In the genomic region with DNA sequence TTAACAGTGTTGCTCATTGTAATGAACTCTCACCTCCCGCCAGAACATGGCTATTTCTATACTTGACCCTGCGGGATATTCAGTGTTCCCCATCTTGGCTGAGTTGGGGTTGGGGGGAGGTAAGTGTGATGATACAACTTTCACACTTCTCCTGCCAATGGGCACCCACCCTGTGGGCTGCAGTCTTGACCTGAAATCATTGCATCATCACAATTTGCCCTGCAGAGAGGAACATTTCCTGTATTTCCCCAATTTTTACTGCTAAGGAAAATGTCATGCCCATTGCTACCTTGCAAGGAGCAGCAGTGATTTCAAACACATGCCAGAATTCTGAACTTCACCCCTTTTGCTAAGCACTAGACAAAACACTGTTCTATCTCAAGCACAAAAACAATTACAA, we compare ENCODE assay signal across 26 cellular contexts.
"Had no signal": no experiment of that assay in that cellular context is flagged by ENCODE, and none has a peak within 500 bp of the region (broad histone marks: within the 10 kb centered on the region; RNA-seq: fewer than 3 reads in every experiment).

No MANE protein-coding gene starts in this region.

- DNase-seq: activated CD4-positive, alpha-beta memory T cell treated with anti-CD3 and anti-CD28 coated beads for 36 hours; activated CD4-positive, alpha-beta T cell treated with anti-CD3 and anti-CD28 coated beads for 36 hours; activated CD4-positive, alpha-beta T cell treated with anti-CD3 and anti-CD28 coated beads, Interleukin-2, amount 10 ng/mL, durations not matched to agents 24 days and 14 days; activated CD4-positive, CD25-positive, alpha-beta regulatory T cell; activated CD4-positive, CD25-positive, alpha-beta regulatory T cell treated with anti-CD3 and anti-CD28 coated beads, Interleukin-2, amount 50 U/mL, for 72 hours; activated CD8-positive, alpha-beta T cell treated with anti-CD3 and anti-CD28 coated beads, Interleukin-2, amount 10 ng/mL, durations not matched to agents 7 days and 5 days; activated effector memory CD4-positive, alpha-beta T cell treated with Interleukin-2 at 50 U/mL for 16 hours; activated gamma-delta T cell treated with Interleukin-2 at 50 U/mL for 16 hours; activated naive CD4-positive, alpha-beta T cell treated with anti-CD3 and anti-CD28 coated beads, Interleukin-2, amount 50 U/mL, for 16 hours; activated naive CD4-positive, alpha-beta T cell treated with Interleukin-2 at 50 U/mL for 16 hours; activated T-cell treated with anti-CD3 and anti-CD28 coated beads, Interleukin-2, amount 50 U/mL, for 4 hours; amniotic stem cell; anterior cingulate cortex; brain microvascular endothelial cell; effector memory CD4-positive, alpha-beta T cell; foreskin fibroblast; glutamatergic neuron; T-helper 2 cell had no signal

- H3K4me1 Mint-ChIP-seq: activated CD4-positive, alpha-beta T cell treated with anti-CD3 and anti-CD28 coated beads for 36 hours; activated CD4-positive, alpha-beta T cell treated with anti-CD3 and anti-CD28 coated beads, Interleukin-2, amount 10 ng/mL, durations not matched to agents 24 days and 14 days; activated T-helper 17 cell treated with anti-CD3 and anti-CD28 coated beads, Interleukin-2, amount 50 U/mL, for 72 hours; central memory CD8-positive, alpha-beta T cell; endodermal cell had no signal

- H3K27ac Mint-ChIP-seq: activated CD4-positive, alpha-beta memory T cell treated with anti-CD3 and anti-CD28 coated beads for 36 hours; activated CD4-positive, alpha-beta T cell treated with anti-CD3 and anti-CD28 coated beads for 36 hours; activated CD4-positive, alpha-beta T cell treated with anti-CD3 and anti-CD28 coated beads, Interleukin-2, amount 10 ng/mL, durations not matched to agents 24 days and 14 days; activated CD8-positive, alpha-beta T cell treated with anti-CD3 and anti-CD28 coated beads, Interleukin-2, amount 10 ng/mL, durations not matched to agents 7 days and 5 days; activated naive CD8-positive, alpha-beta T cell; activated T-helper 17 cell treated with anti-CD3 and anti-CD28 coated beads, Interleukin-2, amount 50 U/mL, for 72 hours; dendritic cell treated with granulocyte-macrophage colony-stimulating factor and Interleukin-4, amounts not matched to agents 40 ng/mL and 50 ng/mL, for 4 days; endodermal cell had no signal

- H3K36me3 Mint-ChIP-seq: activated CD4-positive, alpha-beta memory T cell treated with anti-CD3 and anti-CD28 coated beads for 36 hours had no signal

- ATAC-seq: activated CD4-positive, alpha-beta T cell treated with anti-CD3 and anti-CD28 coated beads for 36 hours; activated CD8-positive, alpha-beta T cell treated with anti-CD3 and anti-CD28 coated beads, Interleukin-2, amount 10 ng/mL, durations not matched to agents 7 days and 5 days; activated T-cell treated with anti-CD3 and anti-CD28 coated beads, Interleukin-2, amount 50 U/mL, for 4 hours; activated T-helper 17 cell treated with anti-CD3 and anti-CD28 coated beads, Interleukin-2, amount 50 U/mL, for 72 hours; esophagus mucosa had no signal

- H3K36me3 ChIP-seq: brain microvascular endothelial cell had no signal

- H3K27me3 Mint-ChIP-seq: activated CD4-positive, alpha-beta memory T cell treated with anti-CD3 and anti-CD28 coated beads for 36 hours; activated CD4-positive, alpha-beta T cell treated with anti-CD3 and anti-CD28 coated beads for 36 hours; activated CD4-positive, alpha-beta T cell treated with anti-CD3 and anti-CD28 coated beads, Interleukin-2, amount 10 ng/mL, durations not matched to agents 24 days and 14 days; activated naive CD8-positive, alpha-beta T cell; activated T-helper 17 cell treated with anti-CD3 and anti-CD28 coated beads, Interleukin-2, amount 50 U/mL, for 72 hours; dendritic cell treated with granulocyte-macrophage colony-stimulating factor and Interleukin-4, amounts not matched to agents 40 ng/mL and 50 ng/mL, for 4 days had no signal

- H3K27me3 ChIP-seq: brain microvascular endothelial cell, dorsolateral prefrontal cortex had no signal

- H3K27ac ChIP-seq: brain microvascular endothelial cell, coronary artery, dorsolateral prefrontal cortex had no signal

- H3K4me3 ChIP-seq: coronary artery, dorsolateral prefrontal cortex had no signal

- H3K9me3 Mint-ChIP-seq: activated CD4-positive, alpha-beta memory T cell treated with anti-CD3 and anti-CD28 coated beads for 36 hours; activated CD4-positive, alpha-beta T cell treated with anti-CD3 and anti-CD28 coated beads, Interleukin-2, amount 10 ng/mL, durations not matched to agents 24 days and 14 days; activated T-cell treated with anti-CD3 and anti-CD28 coated beads, Interleukin-2, amount 50 U/mL, for 4 hours; activated T-helper 17 cell treated with anti-CD3 and anti-CD28 coated beads, Interleukin-2, amount 50 U/mL, for 72 hours; central memory CD8-positive, alpha-beta T cell; dendritic cell treated with granulocyte-macrophage colony-stimulating factor and Interleukin-4, amounts not matched to agents 40 ng/mL and 50 ng/mL, for 4 days; endodermal cell had no signal

- H3K4me3 Mint-ChIP-seq: activated CD4-positive, alpha-beta memory T cell treated with anti-CD3 and anti-CD28 coated beads for 36 hours; activated CD4-positive, alpha-beta T cell treated with anti-CD3 and anti-CD28 coated beads for 36 hours; activated CD4-positive, alpha-beta T cell treated with anti-CD3 and anti-CD28 coated beads, Interleukin-2, amount 10 ng/mL, durations not matched to agents 24 days and 14 days; activated CD8-positive, alpha-beta T cell treated with anti-CD3 and anti-CD28 coated beads, Interleukin-2, amount 10 ng/mL, durations not matched to agents 7 days and 5 days; activated naive CD8-positive, alpha-beta T cell; activated T-cell treated with anti-CD3 and anti-CD28 coated beads, Interleukin-2, amount 50 U/mL, for 4 hours; activated T-helper 17 cell treated with anti-CD3 and anti-CD28 coated beads, Interleukin-2, amount 50 U/mL, for 72 hours; central memory CD8-positive, alpha-beta T cell; dendritic cell treated with granulocyte-macrophage colony-stimulating factor and Interleukin-4, amounts not matched to agents 40 ng/mL and 50 ng/mL, for 4 days; endodermal cell had no signal
